In genomic region chr2:96819876-96820511, GRCh38 we compare ENCODE assay signal across 1 cellular context.
TF ChIP-seq lines count a peak whose summit lies in the region.

No MANE protein-coding gene starts in this region.

TF ChIP-seq in SK-N-SH, 30 proteins besides CTCF, POLR2A, EP300 and RAD21:
- TF ChIP-seq PBX3 (IDR thresholded peaks at IDR 0.05) = no peak
- TF ChIP-seq SMC3 (IDR thresholded peaks at IDR 0.05; ENCODE audit: low read depth, low read length) = no peak
- no peak for TF ChIP-seq FOSL2 (IDR thresholded peaks at IDR 0.05; ENCODE audit: borderline replicate concordance, low read depth)
- no peak for TF ChIP-seq TAF1 (IDR thresholded peaks at IDR 0.05; ENCODE audit: borderline replicate concordance, low read depth, low read length)
- TF ChIP-seq IRF3 (IDR thresholded peaks at IDR 0.05; ENCODE audit: low read depth, low read length) = no peak
- no peak for TF ChIP-seq TEAD4 (IDR thresholded peaks at IDR 0.05; ENCODE audit: borderline replicate concordance, insufficient read depth)
- TF ChIP-seq YY1 (IDR thresholded peaks at IDR 0.05; ENCODE audit: low read depth) = no peak
- no peak for TF ChIP-seq GABPA (IDR thresholded peaks at IDR 0.05; ENCODE audit: low read depth)
- no peak for TF ChIP-seq FOXM1 (IDR thresholded peaks at IDR 0.05; ENCODE audit: low read depth)
- TF ChIP-seq MAX (IDR thresholded peaks at IDR 0.05; ENCODE audit: low read depth) = no peak
- no peak for TF ChIP-seq USF1 (IDR thresholded peaks at IDR 0.05; ENCODE audit: borderline replicate concordance, low read depth)
- no peak for TF ChIP-seq NRF1 (IDR thresholded peaks at IDR 0.05; ENCODE audit: low read depth, low read length)
- no peak for TF ChIP-seq SIN3A (IDR thresholded peaks at IDR 0.05; ENCODE audit: borderline replicate concordance, low read depth, low read length)
- TF ChIP-seq REST (IDR thresholded peaks at IDR 0.05; ENCODE audit: low read depth, low read length) = no peak
- TF ChIP-seq CHD2 (IDR thresholded peaks at IDR 0.05; ENCODE audit: low read length, partially characterized antibody) = no peak
- no peak for TF ChIP-seq ELF1 (IDR thresholded peaks at IDR 0.05)
- no peak for TF ChIP-seq RFX5 (IDR thresholded peaks at IDR 0.05; ENCODE audit: low read length)
- no peak for TF ChIP-seq JUND (IDR thresholded peaks at IDR 0.05)
- no peak for TF ChIP-seq NFIC (IDR thresholded peaks at IDR 0.05; ENCODE audit: borderline replicate concordance)
- TF ChIP-seq TCF12 (IDR thresholded peaks at IDR 0.05) = no peak
